ENCODE assay signal across 8 cellular contexts in genomic region chr5:4879693-4880303, GRCh38.
DNase-seq lines count a peak whose midpoint lies in the region; ATAC-seq and TF ChIP-seq lines count a peak whose summit lies in the region.

No MANE protein-coding gene starts in this region.

- no peak overlapping the region for H3K27ac Mint-ChIP-seq in activated CD8-positive, alpha-beta T cell treated with anti-CD3 and anti-CD28 coated beads, Interleukin-2, amount 10 ng/mL, durations not matched to agents 7 days and 5 days

- no peaks in the 10 kb centered on the region for H3K9me3 ChIP-seq in BE2C

- POLR2A ChIA-PET in activated CD8-positive, alpha-beta T cell treated with anti-CD3 and anti-CD28 coated beads, Interleukin-2, amount 10 ng/mL, durations not matched to agents 7 days and 5 days (lab: Charles Lee), result no interaction called here

- H3K27me3 Mint-ChIP-seq in activated CD8-positive, alpha-beta T cell treated with anti-CD3 and anti-CD28 coated beads, Interleukin-2, amount 10 ng/mL, durations not matched to agents 7 days and 5 days (ENCODE audit: low read depth), result no peaks in the 10 kb centered on the region

- H3K27me3 ChIP-seq in BE2C, result no peaks in the 10 kb centered on the region

- H3K4me3 Mint-ChIP-seq in activated CD8-positive, alpha-beta T cell treated with anti-CD3 and anti-CD28 coated beads, Interleukin-2, amount 10 ng/mL, durations not matched to agents 7 days and 5 days, result no peak overlapping the region

- H3K4me3 ChIP-seq in BE2C (ENCODE audit: low read depth, low read length) (no peak overlapping the region), fibroblast of villous mesenchyme (ENCODE audit: low read depth, low read length) (no peak overlapping the region)

- no peaks in the 10 kb centered on the region for H3K36me3 Mint-ChIP-seq in activated CD8-positive, alpha-beta T cell treated with anti-CD3 and anti-CD28 coated beads, Interleukin-2, amount 10 ng/mL, durations not matched to agents 7 days and 5 days (ENCODE audit: low read depth)

- peak; percentile 99 for TF ChIP-seq CTCF in BE2C (IDR thresholded peaks at IDR 0.05; ENCODE audit: low read depth, low read length)
- TF ChIP-seq CTCF in fibroblast of villous mesenchyme (IDR thresholded peaks at IDR 0.05; ENCODE audit: insufficient read depth, low read depth, low read length), result peak; percentile 86

- ATAC-seq in GM18520 (IDR thresholded peaks at IDR 0.05; ENCODE audit: unreplicated experiment) (peak; percentile 74), HG03060 (IDR thresholded peaks at IDR 0.05; ENCODE audit: low read depth, unreplicated experiment) (peak; percentile 57)
- ATAC-seq in activated CD8-positive, alpha-beta T cell treated with anti-CD3 and anti-CD28 coated beads, Interleukin-2, amount 10 ng/mL, durations not matched to agents 7 days and 5 days, result peak; percentile 27

- no peaks in the 10 kb centered on the region for H3K4me1 Mint-ChIP-seq in activated CD8-positive, alpha-beta T cell treated with anti-CD3 and anti-CD28 coated beads, Interleukin-2, amount 10 ng/mL, durations not matched to agents 7 days and 5 days (ENCODE audit: low read depth)

- CTCF ChIA-PET in activated CD8-positive, alpha-beta T cell treated with anti-CD3 and anti-CD28 coated beads, Interleukin-2, amount 10 ng/mL, durations not matched to agents 7 days and 5 days (lab: Charles Lee), result interaction anchor here (1.0 to 2.1 kb wide), 4 partner anchors 9 to 541 kb away, joined by 3 to 5 read pairs (median 4); no protein-coding TSS in a partner anchor

- no peaks in the 10 kb centered on the region for H3K9me3 Mint-ChIP-seq in activated CD8-positive, alpha-beta T cell treated with anti-CD3 and anti-CD28 coated beads, Interleukin-2, amount 10 ng/mL, durations not matched to agents 7 days and 5 days (ENCODE audit: insufficient read depth)

- DNase-seq in BE2C (peak; percentile 79), NCI-H2196 (lab: John Stamatoyannopoulos, UW; ENCODE audit: unreplicated experiment) (peak; percentile 47), fibroblast of villous mesenchyme (ENCODE audit: low read depth) (peak; percentile 64), occipital lobe (lab: John Stamatoyannopoulos, UW) (peak; percentile 68), NCI-H1436 treated with DMSO at 0.1 percent for 48 hours (lab: John Stamatoyannopoulos, UW) (no peak)
- peak; percentile 66 for DNase-seq in activated CD8-positive, alpha-beta T cell treated with anti-CD3 and anti-CD28 coated beads, Interleukin-2, amount 10 ng/mL, durations not matched to agents 7 days and 5 days

- H3K4me1 ChIP-seq in BE2C, result no peaks in the 10 kb centered on the region

- no peaks in the 10 kb centered on the region for H3K36me3 ChIP-seq in BE2C
